ENCODE assay signal across 11 cellular contexts in the genomic region with DNA sequence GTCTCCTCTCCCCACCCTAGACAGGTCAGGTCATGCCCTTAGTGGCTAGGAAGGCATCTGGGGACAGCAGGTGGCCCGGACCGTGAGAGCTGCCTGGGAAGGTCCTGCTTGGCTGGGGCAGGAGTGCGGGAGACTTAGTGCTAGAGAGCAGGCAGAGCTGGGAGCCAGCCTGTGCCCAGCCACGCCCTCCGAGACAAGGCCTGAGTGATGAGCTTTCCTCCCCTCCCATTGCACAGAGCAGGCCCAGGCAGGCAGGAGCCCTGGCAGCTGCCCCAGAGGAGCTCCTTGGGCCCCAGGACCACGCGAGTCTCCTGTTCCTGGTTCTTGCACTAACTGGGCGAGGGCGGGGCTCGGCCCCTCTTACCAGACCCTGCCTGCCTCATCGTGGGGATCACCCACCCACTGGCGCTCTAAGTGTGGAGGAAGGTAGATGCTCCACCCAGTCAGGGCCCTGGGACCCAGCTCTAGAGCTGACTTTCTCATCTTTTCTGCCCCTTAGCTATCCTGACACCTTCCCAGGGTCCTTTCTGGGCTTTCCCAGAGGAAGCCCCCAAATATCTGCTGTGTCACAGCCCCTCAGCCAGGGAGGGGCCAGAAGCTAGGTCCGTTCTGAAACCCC. TPM values are rescaled to one million over a fixed set of nuclear protein-coding genes. Genes with fewer than 3 reads are reported as not detected.
DNase-seq lines count a peak whose midpoint lies in the region; ATAC-seq, FAIRE-seq and TF ChIP-seq lines count a peak whose summit lies in the region.
"Had no signal": no experiment of that assay in that cellular context is flagged by ENCODE, and none has a peak within 500 bp of the region (broad histone marks: within the 10 kb centered on the region; RNA-seq: fewer than 3 reads in every experiment).

No MANE protein-coding gene starts in this region.

- H3K36me3 ChIP-seq in RWPE2 (ENCODE audit: low read depth) (no peaks in the 10 kb centered on the region), tibial artery (peaks cover 0 to 13% (median 0%) of the 10 kb centered on the region in 3 donors)

- WGBS in A549 (ENCODE audit: missing lambda C conversion rate) = 90% methylated on average over 6 of the region's 13 CpGs

- DNase-seq in A549 (ENCODE audit: low read depth in 1 of 2, low spot score in 1 of 2) (peak in 1 of 2 experiments; percentile 26), HS-27A (ENCODE audit: low read depth) (peak; percentile 34), RWPE2 (ENCODE audit: low spot score) (peak; percentile 90), kidney tubule cell (ENCODE audit: low spot score) (peak; percentile 30), tibial artery (no peak), OCI-M1 (lab: John Stamatoyannopoulos, UW) (no peak), amniotic stem cell (lab: John Stamatoyannopoulos, UW) (no peak)
- DNase-seq: activated CD4-positive, alpha-beta T cell treated with anti-CD3 and anti-CD28 coated beads for 1 hour had no signal

- H3K27ac ChIP-seq in A549 (peak overlapping the region in 1 of 2 experiments; percentile 13; a peak in 3 of 6 replicates), RWPE2 (ENCODE audit: poor library complexity, severe bottlenecking) (peak overlapping the region; percentile 71), tibial artery (no peak overlapping the region)
- H3K27ac ChIP-seq: body of pancreas, hepatocyte had no signal

- H3K9me3 ChIP-seq in A549 (no peaks in the 10 kb centered on the region), RWPE2 (ENCODE audit: severe bottlenecking) (no peaks in the 10 kb centered on the region), tibial artery (no peaks in the 10 kb centered on the region)
- H3K9me3 ChIP-seq: body of pancreas had no signal

- peak; percentile 66 to 81; a peak in 5 of 6 replicates for ATAC-seq in A549
- ATAC-seq in RWPE2 (ENCODE audit: low read depth) = peak; percentile 99
- ATAC-seq in GM18861 (IDR thresholded peaks at IDR 0.05; ENCODE audit: unreplicated experiment) = no peak
- ATAC-seq: body of pancreas had no signal

- H3K4me3 ChIP-seq in A549 = no peak overlapping the region
- H3K4me3 ChIP-seq in RWPE2 (ENCODE audit: severe bottlenecking) = no peak overlapping the region
- no peak overlapping the region for H3K4me3 ChIP-seq in tibial artery
- H3K4me3 ChIP-seq: body of pancreas, hepatocyte had no signal

- TF ChIP-seq EP300 in A549 (IDR thresholded peaks at IDR 0.05) = no peak

- no peak overlapping the region for H3K4me2 ChIP-seq in A549
- H3K4me2 ChIP-seq: hepatocyte had no signal

- CTCF ChIA-PET in A549 (lab: Yijun Ruan, JAX) = interaction anchor here (0.9 to 1.7 kb wide), 6 partner anchors 11 to 353 kb away, joined by 3 to 6 read pairs (median 4); no protein-coding TSS in a partner anchor

- no peak for TF ChIP-seq POLR2A in A549 (IDR thresholded peaks at IDR 0.05; ENCODE audit: low read length)

- no peak for TF ChIP-seq CTCF in A549 (IDR thresholded peaks at IDR 0.05)
- no peak for TF ChIP-seq CTCF in RWPE2 (IDR thresholded peaks at IDR 0.05; ENCODE audit: poor library complexity, severe bottlenecking)
- no peak for TF ChIP-seq CTCF in tibial artery (IDR thresholded peaks at IDR 0.05)

- H3K27me3 ChIP-seq in RWPE2 (ENCODE audit: insufficient read depth, poor library complexity, severe bottlenecking) (no peaks in the 10 kb centered on the region), tibial artery (no peaks in the 10 kb centered on the region)
- H3K27me3 ChIP-seq: body of pancreas, hepatocyte had no signal

- FAIRE-seq in A549 (lab: Jason Lieb, UNC) = no peak

- intact Hi-C loops in tibial artery (cut with DNase I; ENCODE audit: low total_unique reads) = no loop called here

- TF ChIP-seq RAD21 in A549 (conservative IDR thresholded peaks at IDR 0.05 in 1 of 2, IDR thresholded peaks at IDR 0.05 in 1 of 2) = no peak

- POLR2A ChIA-PET in A549 (lab: Yijun Ruan, JAX) = no interaction called here

- H3K4me1 ChIP-seq in A549 (no peaks in the 10 kb centered on the region), RWPE2 (ENCODE audit: insufficient read depth, poor library complexity, severe bottlenecking) (peaks cover 14% of the 10 kb centered on the region), tibial artery (peaks cover 0 to 8% (median 0%) of the 10 kb centered on the region in 4 donors)

TF ChIP-seq in A549, 52 proteins besides CTCF, POLR2A, EP300 and RAD21:
- no peak for TF ChIP-seq E2F6 (IDR thresholded peaks at IDR 0.05; ENCODE audit: borderline replicate concordance, low read depth)
- TF ChIP-seq CHD2 (IDR thresholded peaks at IDR 0.05; ENCODE audit: low read length, partially characterized antibody) = no peak
- TF ChIP-seq RNF2 (IDR thresholded peaks at IDR 0.05; ENCODE audit: borderline replicate concordance, low read depth) = no peak
- TF ChIP-seq, protein P1, sequence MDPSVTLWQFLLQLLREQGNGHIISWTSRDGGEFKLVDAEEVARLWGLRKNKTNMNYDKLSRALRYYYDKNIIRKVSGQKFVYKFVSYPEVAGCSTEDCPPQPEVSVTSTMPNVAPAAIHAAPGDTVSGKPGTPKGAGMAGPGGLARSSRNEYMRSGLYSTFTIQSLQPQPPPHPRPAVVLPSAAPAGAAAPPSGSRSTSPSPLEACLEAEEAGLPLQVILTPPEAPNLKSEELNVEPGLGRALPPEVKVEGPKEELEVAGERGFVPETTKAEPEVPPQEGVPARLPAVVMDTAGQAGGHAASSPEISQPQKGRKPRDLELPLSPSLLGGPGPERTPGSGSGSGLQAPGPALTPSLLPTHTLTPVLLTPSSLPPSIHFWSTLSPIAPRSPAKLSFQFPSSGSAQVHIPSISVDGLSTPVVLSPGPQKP (IDR thresholded peaks at IDR 0.05; ENCODE audit: low read depth, low read length) = no peak
- TF ChIP-seq NPAS2 (CRISPR knock-in tag; IDR thresholded peaks at IDR 0.05; ENCODE audit: borderline replicate concordance) = no peak
- no peak for TF ChIP-seq BHLHE40 (IDR thresholded peaks at IDR 0.05; ENCODE audit: low read depth, low read length)
- TF ChIP-seq PHF8 (IDR thresholded peaks at IDR 0.05; ENCODE audit: borderline replicate concordance, low read depth) = no peak
- TF ChIP-seq, protein P2, sequence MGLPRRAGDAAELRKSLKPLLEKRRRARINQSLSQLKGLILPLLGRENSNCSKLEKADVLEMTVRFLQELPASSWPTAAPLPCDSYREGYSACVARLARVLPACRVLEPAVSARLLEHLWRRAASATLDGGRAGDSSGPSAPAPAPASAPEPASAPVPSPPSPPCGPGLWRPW (IDR thresholded peaks at IDR 0.05) = no peak
- TF ChIP-seq REST (IDR thresholded peaks at IDR 0.05) = no peak
- TF ChIP-seq SREBF2 (IDR thresholded peaks at IDR 0.05) = no peak
- no peak for TF ChIP-seq FOSL2 (IDR thresholded peaks at IDR 0.05)
- TF ChIP-seq FOSL2 (CRISPR knock-in tag; IDR thresholded peaks at IDR 0.05) = no peak
- TF ChIP-seq FOSB (CRISPR knock-in tag; IDR thresholded peaks at IDR 0.05) = no peak
- no peak for TF ChIP-seq FOXS1 (CRISPR knock-in tag; IDR thresholded peaks at IDR 0.05)
- no peak for TF ChIP-seq JUN (IDR thresholded peaks at IDR 0.05)
- no peak for TF ChIP-seq ZNF302 (CRISPR knock-in tag; IDR thresholded peaks at IDR 0.05)
- TF ChIP-seq, protein P3, sequence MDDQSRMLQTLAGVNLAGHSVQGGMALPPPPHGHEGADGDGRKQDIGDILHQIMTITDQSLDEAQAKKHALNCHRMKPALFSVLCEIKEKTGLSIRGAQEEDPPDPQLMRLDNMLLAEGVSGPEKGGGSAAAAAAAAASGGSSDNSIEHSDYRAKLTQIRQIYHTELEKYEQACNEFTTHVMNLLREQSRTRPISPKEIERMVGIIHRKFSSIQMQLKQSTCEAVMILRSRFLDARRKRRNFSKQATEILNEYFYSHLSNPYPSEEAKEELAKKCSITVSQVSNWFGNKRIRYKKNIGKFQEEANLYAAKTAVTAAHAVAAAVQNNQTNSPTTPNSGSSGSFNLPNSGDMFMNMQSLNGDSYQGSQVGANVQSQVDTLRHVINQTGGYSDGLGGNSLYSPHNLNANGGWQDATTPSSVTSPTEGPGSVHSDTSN (IDR thresholded peaks at IDR 0.05) = no peak

RNA-seq across cellular contexts. Expression of gene MACROD1, which starts 44.9 kb away (rescaled TPM):
- 10.0 and 16.6 TPM in 2 replicates for polyA plus RNA-seq in A549 (2011; rRNA removed)
- 8.8 and 11.9 TPM in 2 replicates for polyA plus RNA-seq in A549 (2012; cell fraction: cytosol; rRNA removed)
- 13.7 and 20.8 TPM in 2 replicates for polyA plus RNA-seq in A549 (2012; cell fraction: nucleus; rRNA removed)
- polyA plus RNA-seq in A549 (2017; fragmentation: RNase III; extraction: RNeasy Plus Mini Kit Qiagen cat#74134 plus additional on column Dnase treatment) = 12.0 to 16.4 TPM (median 15.1 TPM) in 3 replicates
- 3.5 and 6.7 TPM in 2 replicates for polyA minus RNA-seq in A549 (2011; rRNA and poly(A)+ RNA removed)

Comparison
In these comparisons a context has a peak if more than half of its experiments do, and no peak if none do; other contexts are left out.
1. DNase-seq: peak in HS-27A (single experiment), RWPE2 (single experiment) and kidney tubule cell (single experiment); none in tibial artery (0 of 2), OCI-M1 (single experiment) and amniotic stem cell (single experiment).